ENCODE assay signal across 8 cellular contexts in genomic region chr11:35141538-35141937, GRCh38. TPM values are rescaled to one million over a fixed set of nuclear protein-coding genes. Genes with fewer than 3 reads are reported as not detected.
A peak's percentile ranks its signal among the peaks of the same experiment; 100 is the strongest.
DNase-seq lines count a peak whose midpoint lies in the region; ATAC-seq and TF ChIP-seq lines count a peak whose summit lies in the region.

No MANE protein-coding gene starts in this region.

- in situ Hi-C loops in HAP-1 (cut with MboI; ENCODE audit: low sequenced_read_pairs), result no loop called here

- H3K27ac Mint-ChIP-seq in CD4-positive, alpha-beta memory T cell, result peak overlapping the region; percentile 93 to 99 (median 98)

- peaks cover 53 to 88% (median 65%) of the 10 kb centered on the region in 4 donors for H3K4me1 Mint-ChIP-seq in CD4-positive, alpha-beta memory T cell

- intact Hi-C loops in CD4-positive, alpha-beta memory T cell (cut with micrococcal nuclease), result loop anchor here (2.0 to 5.0 kb wide), 3 partner anchors 163 to 251 kb away; partner anchors contain the start of genes APIP and PDHX
- intact Hi-C loops in ovary (cut with DNase I), result no loop called here

- H3K27ac ChIP-seq in CD4-positive, alpha-beta memory T cell (ENCODE audit: low read depth, low read length), result peak overlapping the region; percentile 98
- peak overlapping the region; percentile 96 for H3K27ac ChIP-seq in RWPE2 (ENCODE audit: poor library complexity, severe bottlenecking)
- peak overlapping the region; percentile 97 for H3K27ac ChIP-seq in effector memory CD4-positive, alpha-beta T cell (ENCODE audit: insufficient read depth, low read length, poor library complexity, severe bottlenecking)
- H3K27ac ChIP-seq in ovary, result no peak overlapping the region

- TF ChIP-seq CTCF in RWPE2 (IDR thresholded peaks at IDR 0.05; ENCODE audit: poor library complexity, severe bottlenecking), result no peak
- TF ChIP-seq CTCF in ovary (IDR thresholded peaks at IDR 0.05), result no peak

- POLR2A ChIA-PET in CD4-positive, alpha-beta memory T cell (lab: Charles Lee; ENCODE audit: partially characterized antibody), result interaction anchor here (1.5 to 15.5 kb wide), 13 partner anchors 9 to 144 kb away, joined by 4 to 1106 read pairs (median 35); no protein-coding TSS in a partner anchor
- POLR2A ChIA-PET in HEK293T (lab: Yijun Ruan, JAX), result no interaction called here

- no peak for ATAC-seq in RWPE2 (ENCODE audit: low read depth)

- TF ChIP-seq POLR2A in ovary (IDR thresholded peaks at IDR 0.05), result no peak

- H3K36me3 ChIP-seq in CD4-positive, alpha-beta memory T cell (ENCODE audit: insufficient read depth, low read length), result peaks cover 6% of the 10 kb centered on the region
- H3K36me3 ChIP-seq in RWPE2 (ENCODE audit: low read depth) (peaks cover 45% of the 10 kb centered on the region), ovary (no peaks in the 10 kb centered on the region), HAP-1 (replicated peaks) (no peaks in the 10 kb centered on the region)
- H3K36me3 ChIP-seq in effector memory CD4-positive, alpha-beta T cell (ENCODE audit: control insufficient read depth, insufficient read depth, low read length), result peaks cover 18% of the 10 kb centered on the region

- H3K4me1 ChIP-seq in CD4-positive, alpha-beta memory T cell (ENCODE audit: insufficient read depth, low read length), result peaks cover 66% of the 10 kb centered on the region
- H3K4me1 ChIP-seq in RWPE2 (ENCODE audit: insufficient read depth, poor library complexity, severe bottlenecking) (peaks cover 63% of the 10 kb centered on the region), ovary (ENCODE audit: insufficient read depth) (peaks cover 4% of the 10 kb centered on the region), HAP-1 (no peaks in the 10 kb centered on the region)
- peaks cover 40% of the 10 kb centered on the region for H3K4me1 ChIP-seq in effector memory CD4-positive, alpha-beta T cell (ENCODE audit: control insufficient read depth, insufficient read depth, low read length, poor library complexity, severe bottlenecking)

- H3K9me3 Mint-ChIP-seq in CD4-positive, alpha-beta memory T cell, result no peaks in the 10 kb centered on the region

- peak in 2 of 5 donors; percentile 40 to 58 for DNase-seq in CD4-positive, alpha-beta memory T cell
- DNase-seq in RWPE2 (ENCODE audit: low spot score) (no peak), ovary (no peak), D341Med (ENCODE audit: low spot score) (no peak), ecto neural progenitor cell (ENCODE audit: low spot score) (no peak), HEK293T (ENCODE audit: extremely low spot score) (no peak), HAP-1 (ENCODE audit: low spot score in 2 of 2) (no peak)
- no peak for DNase-seq in effector memory CD4-positive, alpha-beta T cell

- H3K36me3 Mint-ChIP-seq in CD4-positive, alpha-beta memory T cell, result peaks cover 26 to 73% of the 10 kb centered on the region in 2 donors

- H3K4me3 ChIP-seq in CD4-positive, alpha-beta memory T cell (ENCODE audit: low read length in 2 of 2), result peak overlapping the region; percentile 84 to 99
- peak overlapping the region; percentile 83 for H3K4me3 ChIP-seq in RWPE2 (ENCODE audit: severe bottlenecking)
- peak overlapping the region; percentile 85 for H3K4me3 ChIP-seq in effector memory CD4-positive, alpha-beta T cell (ENCODE audit: insufficient read depth, low read depth, low read length, poor library complexity, severe bottlenecking)
- H3K4me3 ChIP-seq in ovary, result peak overlapping the region; percentile 88
- no peak overlapping the region for H3K4me3 ChIP-seq in HAP-1

- TF ChIP-seq EP300 in ovary (IDR thresholded peaks at IDR 0.05), result no peak

- H3K27me3 ChIP-seq in CD4-positive, alpha-beta memory T cell (ENCODE audit: insufficient read depth, low read length), result no peaks in the 10 kb centered on the region
- H3K27me3 ChIP-seq in RWPE2 (ENCODE audit: insufficient read depth, poor library complexity, severe bottlenecking) (no peaks in the 10 kb centered on the region), ovary (no peaks in the 10 kb centered on the region), HAP-1 (ENCODE audit: low read depth) (peaks cover 26% of the 10 kb centered on the region)
- no peaks in the 10 kb centered on the region for H3K27me3 ChIP-seq in effector memory CD4-positive, alpha-beta T cell (replicated peaks; ENCODE audit: control insufficient read depth, insufficient read depth, low read length, poor library complexity, severe bottlenecking)

- no peaks in the 10 kb centered on the region for H3K9me3 ChIP-seq in CD4-positive, alpha-beta memory T cell (ENCODE audit: control insufficient read depth in 1 of 2, low read length in 2 of 2)
- no peaks in the 10 kb centered on the region for H3K9me3 ChIP-seq in RWPE2 (ENCODE audit: severe bottlenecking)
- no peaks in the 10 kb centered on the region for H3K9me3 ChIP-seq in effector memory CD4-positive, alpha-beta T cell (ENCODE audit: control insufficient read depth, low read length)
- no peaks in the 10 kb centered on the region for H3K9me3 ChIP-seq in ovary
- H3K9me3 ChIP-seq in HAP-1, result no peaks in the 10 kb centered on the region

- H3K4me3 Mint-ChIP-seq in CD4-positive, alpha-beta memory T cell, result peak overlapping the region; percentile 95 to 99 (median 98)

- no peaks in the 10 kb centered on the region for H3K27me3 Mint-ChIP-seq in CD4-positive, alpha-beta memory T cell

- CTCF ChIA-PET in CD4-positive, alpha-beta memory T cell (lab: Charles Lee; ENCODE audit: partially characterized antibody), result interaction anchor here (1.0 to 5.0 kb wide), 13 partner anchors 12 to 222 kb away, joined by 3 to 92 read pairs (median 4); no protein-coding TSS in a partner anchor
- CTCF ChIA-PET in HEK293T (lab: Yijun Ruan, JAX), result no interaction called here

- WGBS in ovary, 3 donors, result 87 to 94% (median 94%) methylated on average over 8 of the region's 8 CpGs

TF ChIP-seq in HEK293T, 16 proteins besides CTCF, POLR2A, EP300 and RAD21:
- TF ChIP-seq BHLHE40 (IDR thresholded peaks at IDR 0.05; ENCODE audit: borderline replicate concordance) (no peak), FOXA1 (IDR thresholded peaks at IDR 0.05) (no peak), PKNOX1 (IDR thresholded peaks at IDR 0.05) (no peak), SP1 (IDR thresholded peaks at IDR 0.05) (no peak), NFRKB (IDR thresholded peaks at IDR 0.05) (no peak), HDGF (IDR thresholded peaks at IDR 0.05; ENCODE audit: borderline replicate concordance) (no peak), LEF1 (IDR thresholded peaks at IDR 0.05; ENCODE audit: borderline replicate concordance) (no peak), ZNF384 (IDR thresholded peaks at IDR 0.05) (no peak), SUZ12 (IDR thresholded peaks at IDR 0.05) (no peak), FOXK2 (IDR thresholded peaks at IDR 0.05) (no peak), CTBP1 (IDR thresholded peaks at IDR 0.05; ENCODE audit: borderline replicate concordance) (no peak), ELF4 (IDR thresholded peaks at IDR 0.05) (no peak), TARDBP (IDR thresholded peaks at IDR 0.05) (no peak), L3MBTL2 (conservative IDR thresholded peaks at IDR 0.05) (no peak), ARNT (IDR thresholded peaks at IDR 0.05) (no peak), FOXM1 (IDR thresholded peaks at IDR 0.05; ENCODE audit: borderline replicate concordance) (no peak)
TF ChIP-seq in HEK293T: peak in this region for 0.

RNA-seq across cellular contexts. Expression of gene CD44, which starts 2.6 kb away (rescaled TPM):
- total RNA-seq in CD4-positive, alpha-beta memory T cell, result 100 to 1,000 TPM; 808 to 809 TPM
- 100 to 1,000 TPM; 390 to 554 TPM for polyA plus RNA-seq in CD4-positive, alpha-beta memory T cell
- 10 to 100 TPM; 16.5 to 62.1 (median 26.0) TPM for total RNA-seq in ovary
- 100 to 1,000 TPM in 1 of 2 donors, 1 to 10 TPM in 1; 8.3 to 330 TPM for polyA plus RNA-seq in ovary

Comparison
In these comparisons a context has a peak if more than half of its experiments do, and no peak if none do; other contexts are left out.
1. H3K27ac ChIP-seq: peak in CD4-positive, alpha-beta memory T cell (single experiment), RWPE2 (single experiment) and effector memory CD4-positive, alpha-beta T cell (single experiment); none in ovary (0 of 2).
2. RNA of gene CD44, which starts 2.6 kb away (total RNA-seq): 808 to 809 TPM in CD4-positive, alpha-beta memory T cell; 16.5 to 62.1 TPM in ovary; every median in the first group is over 10 times any median in the second.